ENCODE assay signal across 1 cellular context in genomic region chr1:99943238-99943794, GRCh38.
TF ChIP-seq lines count a peak whose summit lies in the region.

No MANE protein-coding gene starts in this region.

TF ChIP-seq in K562, 482 proteins besides CTCF, POLR2A, EP300 and RAD21 (continued from another document and continues in another):
- TF ChIP-seq, protein P1, sequence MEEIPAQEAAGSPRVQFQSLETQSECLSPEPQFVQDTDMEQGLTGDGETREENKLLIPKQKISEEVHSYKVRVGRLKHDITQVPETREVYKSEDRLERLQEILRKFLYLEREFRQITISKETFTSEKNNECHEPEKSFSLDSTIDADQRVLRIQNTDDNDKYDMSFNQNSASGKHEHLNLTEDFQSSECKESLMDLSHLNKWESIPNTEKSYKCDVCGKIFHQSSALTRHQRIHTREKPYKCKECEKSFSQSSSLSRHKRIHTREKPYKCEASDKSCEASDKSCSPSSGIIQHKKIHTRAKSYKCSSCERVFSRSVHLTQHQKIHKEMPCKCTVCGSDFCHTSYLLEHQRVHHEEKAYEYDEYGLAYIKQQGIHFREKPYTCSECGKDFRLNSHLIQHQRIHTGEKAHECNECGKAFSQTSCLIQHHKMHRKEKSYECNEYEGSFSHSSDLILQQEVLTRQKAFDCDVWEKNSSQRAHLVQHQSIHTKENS (CRISPR knock-in tag; IDR thresholded peaks at IDR 0.05): no peak
- TF ChIP-seq CBX1 (IDR thresholded peaks at IDR 0.05; ENCODE audit: low read depth) (no peak), RNF2 (IDR thresholded peaks at IDR 0.05) (peak; percentile 51; the same call in 1 of the 2 replicates), ZNF408 (CRISPR knock-in tag; IDR thresholded peaks at IDR 0.05; ENCODE audit: low read depth) (no peak), E2F4 (CRISPR knock-in tag; IDR thresholded peaks at IDR 0.05; ENCODE audit: low read depth) (no peak), NUFIP1 (IDR thresholded peaks at IDR 0.05; ENCODE audit: partially characterized antibody) (no peak), ZNF639 (CRISPR knock-in tag; conservative IDR thresholded peaks at IDR 0.05 in 1 of 2, IDR thresholded peaks at IDR 0.05 in 1 of 2) (no peak), BCLAF1 (IDR thresholded peaks at IDR 0.05; ENCODE audit: borderline replicate concordance in 1 of 2, control insufficient read depth in 1 of 2, low read depth in 2 of 2, low read length in 1 of 2) (no peak), ZNF239 (CRISPR knock-in tag; IDR thresholded peaks at IDR 0.05) (no peak), TRIM24 (IDR thresholded peaks at IDR 0.05) (peak; percentile 63 to 76), LCOR (CRISPR knock-in tag; IDR thresholded peaks at IDR 0.05) (no peak), ARID1B (IDR thresholded peaks at IDR 0.05) (peak; percentile 92), ZNF79 (CRISPR knock-in tag; IDR thresholded peaks at IDR 0.05; ENCODE audit: low read depth) (no peak), SMAD2 (IDR thresholded peaks at IDR 0.05; ENCODE audit: low read depth, low read length) (no peak), ZNF507 (tag; conservative IDR thresholded peaks at IDR 0.05) (no peak), YY1 (IDR thresholded peaks at IDR 0.05; ENCODE audit: borderline replicate concordance in 1 of 3, control insufficient read depth in 1 of 3, extremely low read depth in 1 of 3, insufficient read depth in 3 of 3, insufficient read length in 1 of 3, insufficient replicate concordance in 2 of 3, low read depth in 1 of 3, low read length in 2 of 3) (no peak), RBBP5 (IDR thresholded peaks at IDR 0.05; ENCODE audit: borderline replicate concordance, insufficient read depth, low read length, poor library complexity, severe bottlenecking) (no peak), GATAD2B (IDR thresholded peaks at IDR 0.05; ENCODE audit: borderline replicate concordance) (no peak), NBN (IDR thresholded peaks at IDR 0.05; ENCODE audit: low read depth) (no peak; the same call in 1 of the 2 replicates), GABPB2 (CRISPR knock-in tag; conservative IDR thresholded peaks at IDR 0.05) (no peak), ZNF282 (CRISPR knock-in tag; IDR thresholded peaks at IDR 0.05) (no peak), ZKSCAN8 (CRISPR knock-in tag; IDR thresholded peaks at IDR 0.05) (no peak), HDGF (IDR thresholded peaks at IDR 0.05) (no peak), NFXL1 (CRISPR knock-in tag; IDR thresholded peaks at IDR 0.05) (no peak), ZBED1 (IDR thresholded peaks at IDR 0.05) (no peak), FOXJ2 (tag; IDR thresholded peaks at IDR 0.05) (0 out of 2 replicates have a peak, but pooled peaks have one; percentile 29), TCF15 (CRISPR knock-in tag; IDR thresholded peaks at IDR 0.05) (no peak), ZFP30 (CRISPR knock-in tag; IDR thresholded peaks at IDR 0.05; ENCODE audit: borderline replicate concordance) (no peak), ZNF124 (CRISPR knock-in tag; IDR thresholded peaks at IDR 0.05) (no peak), E2F5 (CRISPR knock-in tag; IDR thresholded peaks at IDR 0.05) (no peak), L3MBTL2 (IDR thresholded peaks at IDR 0.05) (no peak; the same call in none of the 2 replicates)
- TF ChIP-seq, protein P2, sequence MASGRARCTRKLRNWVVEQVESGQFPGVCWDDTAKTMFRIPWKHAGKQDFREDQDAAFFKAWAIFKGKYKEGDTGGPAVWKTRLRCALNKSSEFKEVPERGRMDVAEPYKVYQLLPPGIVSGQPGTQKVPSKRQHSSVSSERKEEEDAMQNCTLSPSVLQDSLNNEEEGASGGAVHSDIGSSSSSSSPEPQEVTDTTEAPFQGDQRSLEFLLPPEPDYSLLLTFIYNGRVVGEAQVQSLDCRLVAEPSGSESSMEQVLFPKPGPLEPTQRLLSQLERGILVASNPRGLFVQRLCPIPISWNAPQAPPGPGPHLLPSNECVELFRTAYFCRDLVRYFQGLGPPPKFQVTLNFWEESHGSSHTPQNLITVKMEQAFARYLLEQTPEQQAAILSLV (tag; IDR thresholded peaks at IDR 0.05): no peak
- TF ChIP-seq, protein P3, sequence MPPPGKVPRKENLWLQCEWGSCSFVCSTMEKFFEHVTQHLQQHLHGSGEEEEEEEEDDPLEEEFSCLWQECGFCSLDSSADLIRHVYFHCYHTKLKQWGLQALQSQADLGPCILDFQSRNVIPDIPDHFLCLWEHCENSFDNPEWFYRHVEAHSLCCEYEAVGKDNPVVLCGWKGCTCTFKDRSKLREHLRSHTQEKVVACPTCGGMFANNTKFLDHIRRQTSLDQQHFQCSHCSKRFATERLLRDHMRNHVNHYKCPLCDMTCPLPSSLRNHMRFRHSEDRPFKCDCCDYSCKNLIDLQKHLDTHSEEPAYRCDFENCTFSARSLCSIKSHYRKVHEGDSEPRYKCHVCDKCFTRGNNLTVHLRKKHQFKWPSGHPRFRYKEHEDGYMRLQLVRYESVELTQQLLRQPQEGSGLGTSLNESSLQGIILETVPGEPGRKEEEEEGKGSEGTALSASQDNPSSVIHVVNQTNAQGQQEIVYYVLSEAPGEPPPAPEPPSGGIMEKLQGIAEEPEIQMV (tag; conservative IDR thresholded peaks at IDR 0.05; ENCODE audit: low read depth): no peak
- TF ChIP-seq, protein P4, sequence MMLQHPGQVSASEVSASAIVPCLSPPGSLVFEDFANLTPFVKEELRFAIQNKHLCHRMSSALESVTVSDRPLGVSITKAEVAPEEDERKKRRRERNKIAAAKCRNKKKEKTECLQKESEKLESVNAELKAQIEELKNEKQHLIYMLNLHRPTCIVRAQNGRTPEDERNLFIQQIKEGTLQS (IDR thresholded peaks at IDR 0.05): peak; percentile 22; the same call in 1 of the 2 replicates
- TF ChIP-seq, protein P4 (CRISPR knock-in tag; conservative IDR thresholded peaks at IDR 0.05): no peak
- TF ChIP-seq, protein P5, sequence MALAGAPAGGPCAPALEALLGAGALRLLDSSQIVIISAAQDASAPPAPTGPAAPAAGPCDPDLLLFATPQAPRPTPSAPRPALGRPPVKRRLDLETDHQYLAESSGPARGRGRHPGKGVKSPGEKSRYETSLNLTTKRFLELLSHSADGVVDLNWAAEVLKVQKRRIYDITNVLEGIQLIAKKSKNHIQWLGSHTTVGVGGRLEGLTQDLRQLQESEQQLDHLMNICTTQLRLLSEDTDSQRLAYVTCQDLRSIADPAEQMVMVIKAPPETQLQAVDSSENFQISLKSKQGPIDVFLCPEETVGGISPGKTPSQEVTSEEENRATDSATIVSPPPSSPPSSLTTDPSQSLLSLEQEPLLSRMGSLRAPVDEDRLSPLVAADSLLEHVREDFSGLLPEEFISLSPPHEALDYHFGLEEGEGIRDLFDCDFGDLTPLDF (CRISPR knock-in tag; IDR thresholded peaks at IDR 0.05): no peak
